20 cellular contexts compared by ENCODE assay signal in genomic region chr7:96558530-96558929, GRCh38.
"Had no signal": no experiment of that assay in that cellular context is flagged by ENCODE, and none has a peak within 500 bp of the region (broad histone marks: within the 10 kb centered on the region; RNA-seq: fewer than 3 reads in every experiment).

No MANE protein-coding gene starts in this region.

- H3K4me1 ChIP-seq: left lung, right atrium auricular region, suprapubic skin, transverse colon, vagina had no signal

- H3K4me3 Mint-ChIP-seq: activated CD4-positive, alpha-beta T cell treated with anti-CD3 and anti-CD28 coated beads, Interleukin-2, amount 10 ng/mL, durations not matched to agents 24 days and 14 days; activated CD8-positive, alpha-beta T cell treated with anti-CD3 and anti-CD28 coated beads, Interleukin-2, amount 10 ng/mL, durations not matched to agents 7 days and 5 days; activated naive CD4-positive, alpha-beta T cell treated with anti-CD3 and anti-CD28 coated beads, Interleukin-2, amount 10 ng/mL, durations not matched to agents 7 days and 5 days; stimulated activated naive CD8-positive, alpha-beta T cell treated with anti-CD3 and anti-CD28 coated beads, Interleukin-15, Interleukin-2, amounts not matched to agents 100 ng/mL and 50 ng/mL, for 24 hours; T-helper 1 cell treated with Interleukin-12 subunit alpha and Interleukin-12 subunit beta and Interleukin-4 antibody, amounts not matched to agents 30 μg/mL and 1 μg/mL, for 36 hours had no signal

- H3K36me3 Mint-ChIP-seq: activated naive CD4-positive, alpha-beta T cell treated with anti-CD3 and anti-CD28 coated beads, Interleukin-2, amount 10 ng/mL, durations not matched to agents 7 days and 5 days had no signal

- H3K27me3 ChIP-seq: left lung, right atrium auricular region, suprapubic skin, transverse colon, vagina had no signal

- H3K27ac ChIP-seq: left lung, right atrium auricular region, skin epidermis, suprapubic skin, transverse colon, vagina had no signal

- H3K4me3 ChIP-seq: left lung, right atrium auricular region, skin epidermis, suprapubic skin, transverse colon, vagina had no signal

- H3K27ac Mint-ChIP-seq: activated CD4-positive, alpha-beta T cell treated with anti-CD3 and anti-CD28 coated beads, Interleukin-2, amount 10 ng/mL, durations not matched to agents 24 days and 14 days; activated CD8-positive, alpha-beta T cell treated with anti-CD3 and anti-CD28 coated beads, Interleukin-2, amount 10 ng/mL, durations not matched to agents 7 days and 5 days; activated naive CD4-positive, alpha-beta T cell treated with anti-CD3 and anti-CD28 coated beads, Interleukin-2, amount 10 ng/mL, durations not matched to agents 7 days and 5 days; progenitor cell of endocrine pancreas; stimulated activated naive CD8-positive, alpha-beta T cell treated with anti-CD3 and anti-CD28 coated beads, Interleukin-15, Interleukin-2, amounts not matched to agents 100 ng/mL and 50 ng/mL, for 24 hours; T-helper 1 cell treated with Interleukin-12 subunit alpha and Interleukin-12 subunit beta and Interleukin-4 antibody, amounts not matched to agents 30 μg/mL and 1 μg/mL, for 36 hours had no signal

- FAIRE-seq: colon, kidney had no signal

- ATAC-seq: activated CD8-positive, alpha-beta T cell treated with anti-CD3 and anti-CD28 coated beads, Interleukin-2, amount 10 ng/mL, durations not matched to agents 7 days and 5 days; left lung had no signal

- DNase-seq: activated CD4-positive, alpha-beta T cell treated with anti-CD3 and anti-CD28 coated beads, Interleukin-2, amount 10 ng/mL, durations not matched to agents 24 days and 14 days; activated CD8-positive, alpha-beta T cell treated with anti-CD3 and anti-CD28 coated beads, Interleukin-2, amount 10 ng/mL, durations not matched to agents 7 days and 5 days; activated effector memory CD4-positive, alpha-beta T cell treated with Interleukin-2 at 50 U/mL for 16 hours; activated naive CD4-positive, alpha-beta T cell treated with anti-CD3 and anti-CD28 coated beads, Interleukin-2, amount 10 ng/mL, durations not matched to agents 7 days and 5 days; activated T-cell treated with anti-CD3 and anti-CD28 coated beads, Interleukin-2, amount 50 U/mL, for 48 hours; foreskin fibroblast; glutamatergic neuron; kidney; left lung; stimulated activated CD4-positive, alpha-beta T cell treated with anti-CD3 and anti-CD28 coated beads, Interleukin-15, amount 100 ng/mL, for 24 hours; stimulated activated CD4-positive, alpha-beta T cell treated with anti-CD3 and anti-CD28 coated beads, Interleukin-2, amount 100 ng/mL, for 48 hours; transverse colon had no signal

- H3K4me1 Mint-ChIP-seq: activated CD4-positive, alpha-beta T cell treated with anti-CD3 and anti-CD28 coated beads, Interleukin-2, amount 10 ng/mL, durations not matched to agents 24 days and 14 days; activated naive CD4-positive, alpha-beta T cell treated with anti-CD3 and anti-CD28 coated beads, Interleukin-2, amount 10 ng/mL, durations not matched to agents 7 days and 5 days had no signal

- H3K36me3 ChIP-seq: left lung, right atrium auricular region, suprapubic skin, transverse colon, vagina had no signal

- H3K9me3 Mint-ChIP-seq: activated CD4-positive, alpha-beta T cell treated with anti-CD3 and anti-CD28 coated beads, Interleukin-2, amount 10 ng/mL, durations not matched to agents 24 days and 14 days; activated naive CD4-positive, alpha-beta T cell treated with anti-CD3 and anti-CD28 coated beads, Interleukin-2, amount 10 ng/mL, durations not matched to agents 7 days and 5 days; T-helper 1 cell treated with Interleukin-12 subunit alpha and Interleukin-12 subunit beta and Interleukin-4 antibody, amounts not matched to agents 30 μg/mL and 1 μg/mL, for 36 hours had no signal

- H3K27me3 Mint-ChIP-seq: activated CD4-positive, alpha-beta T cell treated with anti-CD3 and anti-CD28 coated beads, Interleukin-2, amount 10 ng/mL, durations not matched to agents 24 days and 14 days; activated naive CD4-positive, alpha-beta T cell treated with anti-CD3 and anti-CD28 coated beads, Interleukin-2, amount 10 ng/mL, durations not matched to agents 7 days and 5 days; progenitor cell of endocrine pancreas; stimulated activated naive CD8-positive, alpha-beta T cell treated with anti-CD3 and anti-CD28 coated beads, Interleukin-15, Interleukin-2, amounts not matched to agents 100 ng/mL and 50 ng/mL, for 24 hours had no signal

- H3K9me3 ChIP-seq: left lung, right atrium auricular region, suprapubic skin, transverse colon, vagina had no signal
